Comparison of ENCODE assay signal across 1 cellular context in genomic region chr7:132218876-132219275, GRCh38.
TF ChIP-seq lines count a peak whose summit lies in the region.

No MANE protein-coding gene starts in this region.

TF ChIP-seq in GM23338, 12 proteins besides CTCF, POLR2A, EP300 and RAD21 (continued from another document):
- TF ChIP-seq, protein P1, sequence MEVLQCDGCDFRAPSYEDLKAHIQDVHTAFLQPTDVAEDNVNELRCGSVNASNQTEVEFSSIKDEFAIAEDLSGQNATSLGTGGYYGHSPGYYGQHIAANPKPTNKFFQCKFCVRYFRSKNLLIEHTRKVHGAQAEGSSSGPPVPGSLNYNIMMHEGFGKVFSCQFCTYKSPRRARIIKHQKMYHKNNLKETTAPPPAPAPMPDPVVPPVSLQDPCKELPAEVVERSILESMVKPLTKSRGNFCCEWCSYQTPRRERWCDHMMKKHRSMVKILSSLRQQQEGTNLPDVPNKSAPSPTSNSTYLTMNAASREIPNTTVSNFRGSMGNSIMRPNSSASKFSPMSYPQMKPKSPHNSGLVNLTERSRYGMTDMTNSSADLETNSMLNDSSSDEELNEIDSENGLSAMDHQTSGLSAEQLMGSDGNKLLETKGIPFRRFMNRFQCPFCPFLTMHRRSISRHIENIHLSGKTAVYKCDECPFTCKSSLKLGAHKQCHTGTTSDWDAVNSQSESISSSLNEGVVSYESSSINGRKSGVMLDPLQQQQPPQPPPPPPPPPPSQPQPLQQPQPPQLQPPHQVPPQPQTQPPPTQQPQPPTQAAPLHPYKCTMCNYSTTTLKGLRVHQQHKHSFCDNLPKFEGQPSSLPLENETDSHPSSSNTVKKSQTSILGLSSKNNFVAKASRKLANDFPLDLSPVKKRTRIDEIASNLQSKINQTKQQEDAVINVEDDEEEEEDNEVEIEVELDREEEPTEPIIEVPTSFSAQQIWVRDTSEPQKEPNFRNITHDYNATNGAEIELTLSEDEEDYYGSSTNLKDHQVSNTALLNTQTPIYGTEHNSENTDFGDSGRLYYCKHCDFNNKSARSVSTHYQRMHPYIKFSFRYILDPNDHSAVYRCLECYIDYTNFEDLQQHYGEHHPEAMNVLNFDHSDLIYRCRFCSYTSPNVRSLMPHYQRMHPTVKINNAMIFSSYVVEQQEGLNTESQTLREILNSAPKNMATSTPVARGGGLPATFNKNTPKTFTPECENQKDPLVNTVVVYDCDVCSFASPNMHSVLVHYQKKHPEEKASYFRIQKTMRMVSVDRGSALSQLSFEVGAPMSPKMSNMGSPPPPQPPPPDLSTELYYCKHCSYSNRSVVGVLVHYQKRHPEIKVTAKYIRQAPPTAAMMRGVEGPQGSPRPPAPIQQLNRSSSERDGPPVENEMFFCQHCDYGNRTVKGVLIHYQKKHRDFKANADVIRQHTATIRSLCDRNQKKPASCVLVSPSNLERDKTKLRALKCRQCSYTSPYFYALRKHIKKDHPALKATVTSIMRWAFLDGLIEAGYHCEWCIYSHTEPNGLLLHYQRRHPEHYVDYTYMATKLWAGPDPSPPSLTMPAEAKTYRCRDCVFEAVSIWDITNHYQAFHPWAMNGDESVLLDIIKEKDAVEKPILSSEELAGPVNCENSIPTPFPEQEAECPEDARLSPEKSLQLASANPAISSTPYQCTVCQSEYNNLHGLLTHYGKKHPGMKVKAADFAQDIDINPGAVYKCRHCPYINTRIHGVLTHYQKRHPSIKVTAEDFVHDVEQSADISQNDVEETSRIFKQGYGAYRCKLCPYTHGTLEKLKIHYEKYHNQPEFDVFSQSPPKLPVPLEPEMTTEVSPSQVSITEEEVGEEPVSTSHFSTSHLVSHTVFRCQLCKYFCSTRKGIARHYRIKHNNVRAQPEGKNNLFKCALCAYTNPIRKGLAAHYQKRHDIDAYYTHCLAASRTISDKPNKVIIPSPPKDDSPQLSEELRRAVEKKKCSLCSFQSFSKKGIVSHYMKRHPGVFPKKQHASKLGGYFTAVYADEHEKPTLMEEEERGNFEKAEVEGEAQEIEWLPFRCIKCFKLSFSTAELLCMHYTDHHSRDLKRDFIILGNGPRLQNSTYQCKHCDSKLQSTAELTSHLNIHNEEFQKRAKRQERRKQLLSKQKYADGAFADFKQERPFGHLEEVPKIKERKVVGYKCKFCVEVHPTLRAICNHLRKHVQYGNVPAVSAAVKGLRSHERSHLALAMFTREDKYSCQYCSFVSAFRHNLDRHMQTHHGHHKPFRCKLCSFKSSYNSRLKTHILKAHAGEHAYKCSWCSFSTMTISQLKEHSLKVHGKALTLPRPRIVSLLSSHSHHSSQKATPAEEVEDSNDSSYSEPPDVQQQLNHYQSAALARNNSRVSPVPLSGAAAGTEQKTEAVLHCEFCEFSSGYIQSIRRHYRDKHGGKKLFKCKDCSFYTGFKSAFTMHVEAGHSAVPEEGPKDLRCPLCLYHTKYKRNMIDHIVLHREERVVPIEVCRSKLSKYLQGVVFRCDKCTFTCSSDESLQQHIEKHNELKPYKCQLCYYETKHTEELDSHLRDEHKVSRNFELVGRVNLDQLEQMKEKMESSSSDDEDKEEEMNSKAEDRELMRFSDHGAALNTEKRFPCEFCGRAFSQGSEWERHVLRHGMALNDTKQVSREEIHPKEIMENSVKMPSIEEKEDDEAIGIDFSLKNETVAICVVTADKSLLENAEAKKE (CRISPR knock-in tag; IDR thresholded peaks at IDR 0.05): no peak
- TF ChIP-seq JUNB (IDR thresholded peaks at IDR 0.05; ENCODE audit: unreplicated experiment): no peak
